ENCODE assay signal across 16 cellular contexts in genomic region chr15:61750271-61751084, GRCh38.
DNase-seq lines count a peak whose midpoint lies in the region; ATAC-seq, FAIRE-seq and TF ChIP-seq lines count a peak whose summit lies in the region.
"Had no signal": no experiment of that assay in that cellular context is flagged by ENCODE, and none has a peak within 500 bp of the region (broad histone marks: within the 10 kb centered on the region; RNA-seq: fewer than 3 reads in every experiment).

No MANE protein-coding gene starts in this region.

- no peaks in the 10 kb centered on the region for H3F3A ChIP-seq in SK-N-SH (replicated peaks; ENCODE audit: insufficient read depth)

- peak; percentile 3 for DNase-seq in DMS 273 (lab: John Stamatoyannopoulos, UW; ENCODE audit: unreplicated experiment)
- DNase-seq in DMS 273 treated with DMSO at 0.1 percent for 48 hours (lab: John Stamatoyannopoulos, UW), result no peak
- DNase-seq in SK-N-SH, result peak; percentile 27
- DNase-seq in upper lobe of left lung, result peak; percentile 37 to 71
- no peak for DNase-seq in small intestine
- DNase-seq in GM19238 (ENCODE audit: insufficient read length, low spot score), result no peak
- DNase-seq: 8988T; activated effector memory CD4-positive, alpha-beta T cell treated with Interleukin-2 at 50 U/mL for 16 hours; CD4-positive, alpha-beta memory T cell; HFFc6; islet precursor cell; MG63; NCI-H226; stimulated activated naive CD8-positive, alpha-beta T cell treated with anti-CD3 and anti-CD28 coated beads, Interleukin-15, amount 100 ng/mL, for 72 hours had no signal

- H3K27ac ChIP-seq in SK-N-SH (ENCODE audit: low read depth in 2 of 2, low read length in 1 of 2) (no peak overlapping the region), layer of hippocampus (ENCODE audit: low read depth, low read length) (peak overlapping the region; percentile 9), upper lobe of left lung (peak overlapping the region in 1 of 4 donors; percentile 19), small intestine (ENCODE audit: low read depth in 1 of 2, low read length in 1 of 2) (no peak overlapping the region)

- no peak for FAIRE-seq in small intestine (lab: Jason Lieb, UNC)

- TF ChIP-seq EP300 in SK-N-SH (IDR thresholded peaks at IDR 0.05; ENCODE audit: borderline replicate concordance in 1 of 2, low read depth in 1 of 2, low read length in 1 of 2) (no peak), upper lobe of left lung (IDR thresholded peaks at IDR 0.05) (no peak)

- H3K36me3 ChIP-seq in SK-N-SH (replicated peaks in 1 of 2; ENCODE audit: control insufficient read depth in 1 of 2, insufficient read depth in 2 of 2, low read length in 1 of 2) (no peaks in the 10 kb centered on the region), upper lobe of left lung (no peaks in the 10 kb centered on the region), small intestine (ENCODE audit: control insufficient read depth in 2 of 2, insufficient read depth in 2 of 2, low read length in 2 of 2) (no peaks in the 10 kb centered on the region)
- H3K36me3 ChIP-seq: MG63 had no signal

- H3K9ac ChIP-seq in SK-N-SH, result no peak overlapping the region

- TF ChIP-seq CTCF in SK-N-SH (IDR thresholded peaks at IDR 0.05) (no peak), upper lobe of left lung (IDR thresholded peaks at IDR 0.05) (no peak)

- WGBS in SK-N-SH (ENCODE audit: low lambda C conversion rate), result 47% methylated on average over 15 of the region's 15 CpGs
- 57 to 80% methylated on average over 14 to 15 of the region's 15 CpGs for WGBS in upper lobe of left lung, 2 donors
- WGBS in small intestine, 3 donors, result 70 to 79% (median 70%) methylated on average over 15 of the region's 15 CpGs

- H3K79me2 ChIP-seq in SK-N-SH (ENCODE audit: insufficient read depth), result no peaks in the 10 kb centered on the region

- CTCF ChIA-PET in SK-N-SH (lab: Yijun Ruan, JAX), result interaction anchor here (1.0 kb wide), 1 partner anchor 85 kb away, joined by 3 read pairs; no protein-coding TSS in a partner anchor

- H3K9me3 ChIP-seq in SK-N-SH, result no peaks in the 10 kb centered on the region
- no peaks in the 10 kb centered on the region for H3K9me3 ChIP-seq in upper lobe of left lung
- no peaks in the 10 kb centered on the region for H3K9me3 ChIP-seq in small intestine (ENCODE audit: control insufficient read depth, low read depth)
- H3K9me3 ChIP-seq: MG63 had no signal

- no peaks in the 10 kb centered on the region for H3K9me2 ChIP-seq in SK-N-SH

- H3K4me1 ChIP-seq in SK-N-SH (ENCODE audit: control insufficient read depth in 1 of 2, insufficient read depth in 2 of 2, low read depth in 1 of 2, low read length in 1 of 2) (peaks cover 0 to 13% of the 10 kb centered on the region in 2 experiments; a peak in 2 of 4 replicates), upper lobe of left lung (peaks cover 0 to 5% (median 0%) of the 10 kb centered on the region in 4 donors), small intestine (ENCODE audit: control insufficient read depth in 2 of 2, insufficient read depth in 1 of 2, low read depth in 1 of 2, low read length in 1 of 2) (no peaks in the 10 kb centered on the region)

- POLR2A ChIA-PET in SK-N-SH (lab: Yijun Ruan, JAX), result no interaction called here

- H3K27me3 ChIP-seq in SK-N-SH (ENCODE audit: insufficient read depth) (0 out of 2 replicates have a peak, but pooled peaks cover under 1% of the 10 kb centered on the region), layer of hippocampus (ENCODE audit: control insufficient read depth, insufficient read depth, low read length) (no peaks in the 10 kb centered on the region), upper lobe of left lung (no peaks in the 10 kb centered on the region), small intestine (ENCODE audit: control insufficient read depth in 2 of 2, insufficient read depth in 2 of 2, low read length in 2 of 2) (peaks cover 0 to 3% of the 10 kb centered on the region in 2 donors)
- H3K27me3 ChIP-seq: MG63 had no signal

- no peak for TF ChIP-seq RAD21 in SK-N-SH (IDR thresholded peaks at IDR 0.05; ENCODE audit: low read length)

- H3K4me3 ChIP-seq in SK-N-SH (ENCODE audit: low read depth in 2 of 2, low read length in 1 of 2) (no peak overlapping the region), upper lobe of left lung (no peak overlapping the region), small intestine (ENCODE audit: low read depth in 1 of 2, low read length in 2 of 2) (no peak overlapping the region)
- H3K4me3 ChIP-seq: MG63 had no signal

- H3K4me2 ChIP-seq in SK-N-SH, result no peak overlapping the region

- no peak for TF ChIP-seq POLR2A in upper lobe of left lung (IDR thresholded peaks at IDR 0.05)

- H4K20me1 ChIP-seq in SK-N-SH (ENCODE audit: insufficient read depth), result no peaks in the 10 kb centered on the region

- H2AFZ ChIP-seq in SK-N-SH (ENCODE audit: low read depth), result no peak overlapping the region

- ATAC-seq in upper lobe of left lung (ENCODE audit: low FRiP score in 2 of 2) (peak in 1 of 2 donors; percentile 83), HG03108 (IDR thresholded peaks at IDR 0.05; ENCODE audit: unreplicated experiment) (no peak)
- ATAC-seq: stimulated activated naive CD8-positive, alpha-beta T cell treated with anti-CD3 and anti-CD28 coated beads, Interleukin-15, amount 100 ng/mL, for 72 hours had no signal

TF ChIP-seq in SK-N-SH, 30 proteins besides CTCF, POLR2A, EP300 and RAD21:
- TF ChIP-seq GABPA (IDR thresholded peaks at IDR 0.05; ENCODE audit: low read depth), result no peak
- TF ChIP-seq FOSL2 (IDR thresholded peaks at IDR 0.05; ENCODE audit: borderline replicate concordance, low read depth), result no peak
- TF ChIP-seq FOXJ3 (CRISPR knock-in tag; IDR thresholded peaks at IDR 0.05), result no peak
- TF ChIP-seq NFIC (IDR thresholded peaks at IDR 0.05; ENCODE audit: borderline replicate concordance), result no peak
- no peak for TF ChIP-seq NRF1 (IDR thresholded peaks at IDR 0.05; ENCODE audit: low read depth, low read length)
- TF ChIP-seq TEAD4 (IDR thresholded peaks at IDR 0.05; ENCODE audit: borderline replicate concordance, insufficient read depth), result no peak
- no peak for TF ChIP-seq RXRA (IDR thresholded peaks at IDR 0.05; ENCODE audit: borderline replicate concordance, low read depth)
- TF ChIP-seq PBX3 (IDR thresholded peaks at IDR 0.05), result no peak
- TF ChIP-seq USF1 (IDR thresholded peaks at IDR 0.05; ENCODE audit: borderline replicate concordance, low read depth), result no peak
- TF ChIP-seq MXI1 (IDR thresholded peaks at IDR 0.05; ENCODE audit: low read depth, low read length), result no peak
- TF ChIP-seq MAX (IDR thresholded peaks at IDR 0.05; ENCODE audit: low read depth), result no peak
- TF ChIP-seq SMC3 (IDR thresholded peaks at IDR 0.05; ENCODE audit: low read depth, low read length), result no peak

Comparison
In these comparisons a context has a peak if more than half of its experiments do, and no peak if none do; other contexts are left out.
1. DNase-seq: peak in DMS 273 (single experiment), SK-N-SH (single experiment) and upper lobe of left lung (2 of 2); none in DMS 273 treated with DMSO at 0.1 percent for 48 hours (single experiment), small intestine (single experiment) and GM19238 (single experiment).